15 cellular contexts compared by ENCODE assay signal in genomic region chr16:2959206-2959605, GRCh38. TPM values are rescaled to one million over a fixed set of nuclear protein-coding genes. Genes with fewer than 3 reads are reported as not detected.
"Had no signal": no experiment of that assay in that cellular context is flagged by ENCODE, and none has a peak within 500 bp of the region (broad histone marks: within the 10 kb centered on the region; RNA-seq: fewer than 3 reads in every experiment).

No MANE protein-coding gene starts in this region.

- ATAC-seq: gastroesophageal sphincter; heart right ventricle; left lobe of liver; naive thymus-derived CD4-positive, alpha-beta T cell had no signal

- DNase-seq: activated CD4-positive, alpha-beta T cell treated with anti-CD3 and anti-CD28 coated beads, Interleukin-2, amount 50 U/mL, for 4 hours; activated CD4-positive, CD25-positive, alpha-beta regulatory T cell treated with anti-CD3 and anti-CD28 coated beads, Interleukin-2, amount 50 U/mL, for 72 hours; activated naive CD4-positive, alpha-beta T cell treated with anti-CD3 and anti-CD28 coated beads, Interleukin-2, amount 50 U/mL, for 16 hours; adrenal gland; heart right ventricle; naive thymus-derived CD4-positive, alpha-beta T cell; stimulated activated CD4-positive, alpha-beta T cell treated with anti-CD3 and anti-CD28 coated beads, Interleukin-2, amount 100 ng/mL, for 24 hours; T-helper 9 cell had no signal

- H3K9me3 Mint-ChIP-seq: naive thymus-derived CD4-positive, alpha-beta T cell had no signal

- H3K4me3 Mint-ChIP-seq: naive thymus-derived CD4-positive, alpha-beta T cell had no signal

- H3K36me3 ChIP-seq: adrenal gland, gastroesophageal sphincter, heart right ventricle, neutrophil had no signal

- H3K27ac ChIP-seq: adrenal gland, gastroesophageal sphincter, heart right ventricle, neutrophil had no signal

- H3K4me3 ChIP-seq: adrenal gland, gastroesophageal sphincter, heart right ventricle had no signal

- H3K36me3 Mint-ChIP-seq: naive thymus-derived CD4-positive, alpha-beta T cell had no signal

RNA-seq across cellular contexts. Expression of gene KREMEN2, which starts 4.9 kb away (rescaled TPM):
- total RNA-seq: adrenal gland; cardiac septum; gastroesophageal sphincter; heart right ventricle; left lobe of liver; lung microvascular endothelial cell; mononuclear cell; naive thymus-derived CD4-positive, alpha-beta T cell had no signal

RNA-seq across cellular contexts. Expression of gene CLDN9, which starts 53.5 kb away (rescaled TPM):
- total RNA-seq: lung microvascular endothelial cell, mononuclear cell, urinary bladder had no signal
